Comparison of ENCODE assay signal across 21 cellular contexts in the genomic region with DNA sequence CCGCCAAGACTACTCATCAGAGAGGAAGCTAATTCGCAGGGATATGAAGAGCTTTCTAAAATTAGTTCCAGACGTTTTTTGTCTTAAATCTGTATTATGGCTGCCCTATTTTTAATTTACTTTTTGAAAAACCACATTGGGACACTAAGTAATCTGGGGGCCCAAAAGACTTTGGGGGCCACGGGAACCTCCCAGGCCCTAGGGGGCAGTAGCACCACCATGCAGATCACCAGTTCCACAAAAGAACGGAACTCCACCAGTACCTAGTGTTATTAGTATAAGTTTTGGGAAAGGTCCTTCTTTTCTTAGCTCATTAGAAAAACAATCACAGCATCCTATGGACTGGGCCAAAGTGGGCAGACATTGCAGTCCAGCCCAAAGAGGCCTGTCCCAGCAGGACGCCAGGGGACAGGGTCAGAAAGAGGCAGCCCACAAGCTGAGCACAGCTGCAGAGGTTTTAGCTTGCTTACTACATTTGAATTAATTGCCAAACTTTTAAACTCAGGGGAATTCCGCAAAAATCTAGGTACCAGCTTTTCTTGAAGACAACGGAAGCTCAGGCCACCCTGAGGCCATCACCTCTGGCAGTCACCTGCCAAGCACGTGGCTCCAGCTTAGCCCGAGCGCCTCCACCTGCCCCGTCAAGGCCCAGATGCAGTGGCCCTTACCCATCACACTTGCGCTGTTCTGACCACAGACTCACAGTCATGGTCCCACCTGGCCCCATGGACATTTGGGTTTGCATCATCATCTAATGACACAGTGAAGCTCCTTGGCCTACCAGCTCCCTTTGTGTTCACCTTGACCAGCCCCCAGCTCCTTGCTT.
DNase-seq lines count a peak whose midpoint lies in the region; ATAC-seq, FAIRE-seq and TF ChIP-seq lines count a peak whose summit lies in the region.
"Had no signal": no experiment of that assay in that cellular context is flagged by ENCODE, and none has a peak within 500 bp of the region (broad histone marks: within the 10 kb centered on the region; RNA-seq: fewer than 3 reads in every experiment).

No MANE protein-coding gene starts in this region.

- H2BK20ac ChIP-seq in H9 (ENCODE audit: low read depth, low read length, poor library complexity, severe bottlenecking): no peak overlapping the region

- no peak overlapping the region for H3K18ac ChIP-seq in H9 (ENCODE audit: insufficient read length, low read depth, low read length)

- H3K9ac ChIP-seq in H9 (ENCODE audit: extremely low read depth, insufficient read length, low read length): no peak overlapping the region
- H3K9ac ChIP-seq in K562 (ENCODE audit: insufficient read depth in 1 of 2, low read depth in 2 of 2, low read length in 2 of 2): no peak overlapping the region
- no peak overlapping the region for H3K9ac ChIP-seq in neural progenitor cell

- H3K27me3 ChIP-seq in H9 (ENCODE audit: insufficient read depth, low read length) (no peaks in the 10 kb centered on the region; the same call in 1 of the 2 replicates), K562 (ENCODE audit: control insufficient read depth in 2 of 2, insufficient read depth in 2 of 2, low read length in 2 of 2) (peaks cover 2 to 26% of the 10 kb centered on the region in 2 experiments; a peak in 3 of 5 replicates), neural progenitor cell (no peaks in the 10 kb centered on the region)
- H3K27me3 ChIP-seq in CD8-positive, alpha-beta memory T cell (ENCODE audit: insufficient read depth, low read length, poor library complexity, severe bottlenecking): no peaks in the 10 kb centered on the region

- H3K4me3 ChIP-seq in K562 (no peak overlapping the region), neural progenitor cell (no peak overlapping the region)
- no peak overlapping the region for H3K4me3 ChIP-seq in CD8-positive, alpha-beta memory T cell (ENCODE audit: low read length)
- H3K4me3 ChIP-seq: A549, HAP-1 had no signal

- H2BK5ac ChIP-seq in H9 (ENCODE audit: insufficient read length, low read length): no peak overlapping the region

- H2AFZ ChIP-seq in H9 (ENCODE audit: low read length) (no peak overlapping the region), K562 (ENCODE audit: low read depth, low read length) (peak overlapping the region; percentile 26), neural progenitor cell (replicated peaks) (no peak overlapping the region)

- no peak overlapping the region for H4K5ac ChIP-seq in H9 (ENCODE audit: insufficient read length, low read depth, low read length)

- H3K9me3 ChIP-seq in H9 (ENCODE audit: control insufficient read depth, low read depth, low read length) (no peaks in the 10 kb centered on the region), K562 (replicated peaks; ENCODE audit: control insufficient read depth, insufficient read depth, low read depth, low read length) (no peaks in the 10 kb centered on the region), neural progenitor cell (ENCODE audit: low read depth) (no peaks in the 10 kb centered on the region)
- H3K9me3 ChIP-seq in CD8-positive, alpha-beta memory T cell (ENCODE audit: low read length): no peaks in the 10 kb centered on the region
- H3K9me3 ChIP-seq: A549, HAP-1 had no signal

- intact Hi-C loops in K562 (cut with micrococcal nuclease): loop anchor here (5.0 kb wide), 1 partner anchor 211 kb away; a partner anchor contains a TSS

- H3K4me1 Mint-ChIP-seq in H9 (peaks cover 10 to 20% of the 10 kb centered on the region in 2 experiments), neural progenitor cell (peaks cover 10% of the 10 kb centered on the region)
- H3K4me1 Mint-ChIP-seq in CD8-positive, alpha-beta memory T cell: no peaks in the 10 kb centered on the region

- DNase-seq in H9 (no peak), K562 (ENCODE audit: extremely low read depth in 1 of 4, low spot score in 3 of 4) (no peak), neural progenitor cell (ENCODE audit: low spot score) (no peak), inferior parietal cortex (ENCODE audit: extremely low spot score) (no peak)
- no peak for DNase-seq in CD8-positive, alpha-beta memory T cell
- no peak for DNase-seq in activated CD4-positive, alpha-beta T cell treated with anti-CD3 and anti-CD28 coated beads for 48 hours
- DNase-seq: CD4-positive, alpha-beta T cell; EL; NCI-H1048; NCI-H146; NCI-H2081 treated with DMSO at 0.1 percent for 48 hours; NCI-H226 had no signal

- H3K4me3 Mint-ChIP-seq in H9 (no peak overlapping the region), neural progenitor cell (no peak overlapping the region)
- no peak overlapping the region for H3K4me3 Mint-ChIP-seq in CD8-positive, alpha-beta memory T cell
- H3K4me3 Mint-ChIP-seq: CD4-positive, alpha-beta T cell; T-helper 1 cell treated with Interleukin-12 subunit alpha and Interleukin-12 subunit beta and Interleukin-4 antibody, amounts not matched to agents 30 μg/mL and 1 μg/mL, for 36 hours had no signal

- in situ Hi-C loops in K562 (cut with MboI): no loop called here

- H3K23ac ChIP-seq in H9 (ENCODE audit: insufficient read length, low read depth, low read length): no peak overlapping the region

- no peak for TF ChIP-seq RAD21 in K562 (CRISPR knock-in tag; conservative IDR thresholded peaks at IDR 0.05 in 1 of 2, IDR thresholded peaks at IDR 0.05 in 1 of 2)

- H3K4me2 ChIP-seq in H9 (ENCODE audit: insufficient read depth, insufficient read length, low read length) (no peak overlapping the region), K562 (ENCODE audit: insufficient read depth, low read length) (no peak overlapping the region), neural progenitor cell (no peak overlapping the region)
- H3K4me2 ChIP-seq: A549 had no signal

- peak; percentile 33 for TF ChIP-seq CTCF in 22Rv1 (IDR thresholded peaks at IDR 0.05)
- peak; percentile 33; the same call in 1 of the 3 replicates for TF ChIP-seq CTCF in H9 (conservative IDR thresholded peaks at IDR 0.05)
- peak; percentile 16 to 42 (median 33); a peak in 2 of 6 replicates for TF ChIP-seq CTCF in K562 (IDR thresholded peaks at IDR 0.05 in 2 of 3, conservative IDR thresholded peaks at IDR 0.05 in 1 of 3; ENCODE audit: insufficient read depth in 2 of 3, low read depth in 1 of 3, low read length in 3 of 3)
- TF ChIP-seq CTCF in neural progenitor cell (IDR thresholded peaks at IDR 0.05): no peak

- peaks cover 3% of the 10 kb centered on the region; the same call in 1 of the 2 replicates for H3K27me3 Mint-ChIP-seq in H9 (ENCODE audit: low read depth)
- peaks cover 6% of the 10 kb centered on the region for H3K27me3 Mint-ChIP-seq in neural progenitor cell (ENCODE audit: insufficient read depth, low read depth)
- peaks cover 1 to 5% of the 10 kb centered on the region in 2 donors for H3K27me3 Mint-ChIP-seq in CD8-positive, alpha-beta memory T cell
- H3K27me3 Mint-ChIP-seq: CD4-positive, alpha-beta T cell; IgD-negative memory B cell had no signal

- H4K8ac ChIP-seq in H9 (replicated peaks; ENCODE audit: insufficient read length, low read depth, low read length): no peak overlapping the region

- ATAC-seq in K562 (no peak), HG03039 (IDR thresholded peaks at IDR 0.05; ENCODE audit: unreplicated experiment) (no peak)
- ATAC-seq: A549, Panc1, Right ventricle myocardium inferior had no signal

- no peak overlapping the region for H2BK120ac ChIP-seq in H9 (ENCODE audit: low read depth, low read length, poor library complexity, severe bottlenecking)

- H3T11ph ChIP-seq in H9 (ENCODE audit: low read length): no peak overlapping the region

- no peak overlapping the region for H3K56ac ChIP-seq in H9 (ENCODE audit: insufficient read length, low read depth, low read length)

- H3K9me1 ChIP-seq in K562 (ENCODE audit: control insufficient read depth, insufficient read depth, low read length): no peaks in the 10 kb centered on the region

- CTCF ChIA-PET in K562 (lab: Yijun Ruan, JAX; ENCODE audit: low intra/inter-chr PET ratio): no interaction called here
- CTCF ChIA-PET in CD8-positive, alpha-beta memory T cell (lab: Charles Lee): interaction anchor here (1.1 to 1.5 kb wide), 6 partner anchors 11 to 384 kb away, joined by 3 to 4 read pairs (median 3); no protein-coding TSS in a partner anchor

- no peaks in the 10 kb centered on the region for H3K36me3 ChIP-seq in K562 (ENCODE audit: control insufficient read depth, insufficient read depth, low read length)
- H3K36me3 ChIP-seq in neural progenitor cell: no peaks in the 10 kb centered on the region
- H3K36me3 ChIP-seq in CD8-positive, alpha-beta memory T cell (ENCODE audit: insufficient read depth, low read length): no peaks in the 10 kb centered on the region
- H3K36me3 ChIP-seq: HAP-1 had no signal

- no peak overlapping the region for H3K4ac ChIP-seq in H9 (ENCODE audit: low read depth, low read length)

- no peak for TF ChIP-seq POLR2A in K562 (conservative IDR thresholded peaks at IDR 0.05)

- H3K27ac ChIP-seq in 22Rv1 (no peak overlapping the region), H9 (ENCODE audit: insufficient read length, low read depth, low read length) (no peak overlapping the region), K562 (ENCODE audit: extremely low read depth, low read depth, low read length) (no peak overlapping the region), neural progenitor cell (no peak overlapping the region)
- no peak overlapping the region for H3K27ac ChIP-seq in CD8-positive, alpha-beta memory T cell (ENCODE audit: low read depth, low read length)
- H3K27ac ChIP-seq: A549 had no signal

- no peak overlapping the region for H3K14ac ChIP-seq in H9 (ENCODE audit: insufficient read depth, low read length)

- no peaks in the 10 kb centered on the region for H3F3A ChIP-seq in neural progenitor cell (ENCODE audit: low read depth)

- no peak overlapping the region for H2BK15ac ChIP-seq in H9 (ENCODE audit: low read depth, low read length)

- H3K9me3 Mint-ChIP-seq in H9 (no peaks in the 10 kb centered on the region), neural progenitor cell (no peaks in the 10 kb centered on the region)
- H3K9me3 Mint-ChIP-seq in CD8-positive, alpha-beta memory T cell: no peaks in the 10 kb centered on the region
- H3K9me3 Mint-ChIP-seq: CD4-positive, alpha-beta T cell; IgD-negative memory B cell; T-helper 1 cell treated with Interleukin-12 subunit alpha and Interleukin-12 subunit beta and Interleukin-4 antibody, amounts not matched to agents 30 μg/mL and 1 μg/mL, for 36 hours had no signal

- no peak overlapping the region for H2BK12ac ChIP-seq in H9 (ENCODE audit: insufficient read length, low read depth, low read length)

- TF ChIP-seq EP300 in K562 (IDR thresholded peaks at IDR 0.05; ENCODE audit: low read length): no peak

- H3K4me1 ChIP-seq in H9 (ENCODE audit: insufficient read depth, low read length) (no peaks in the 10 kb centered on the region), K562 (replicated peaks in 1 of 2; ENCODE audit: control insufficient read depth in 2 of 2, insufficient read depth in 2 of 2, low read length in 2 of 2) (peaks cover 0 to 8% of the 10 kb centered on the region in 2 experiments; a peak in 3 of 5 replicates), neural progenitor cell (no peaks in the 10 kb centered on the region)
- no peaks in the 10 kb centered on the region for H3K4me1 ChIP-seq in CD8-positive, alpha-beta memory T cell (ENCODE audit: insufficient read depth, low read length)
- H3K4me1 ChIP-seq: HAP-1 had no signal

- no CpG with 5 or more reads among the region's 13 CpGs for WGBS in H9 (ENCODE audit: extremely low coverage, insufficient read length, low lambda C conversion rate)
- 57% methylated on average over 13 of the region's 13 CpGs for WGBS in K562 (ENCODE audit: insufficient coverage, low coverage, missing lambda C conversion rate)

- no peaks in the 10 kb centered on the region for H4K20me1 ChIP-seq in H9 (ENCODE audit: control insufficient read depth, insufficient read depth, insufficient read length)
- H4K20me1 ChIP-seq in K562 (replicated peaks; ENCODE audit: control insufficient read depth, insufficient read depth, low read length): no peaks in the 10 kb centered on the region
- no peaks in the 10 kb centered on the region for H4K20me1 ChIP-seq in neural progenitor cell (ENCODE audit: low read depth)

- H2AK5ac ChIP-seq in H9 (ENCODE audit: insufficient read length, low read length): no peak overlapping the region

- H3K79me1 ChIP-seq in H9 (ENCODE audit: insufficient read depth, low read depth, low read length, poor library complexity, severe bottlenecking): no peaks in the 10 kb centered on the region

- H3K79me2 ChIP-seq in H9 (ENCODE audit: insufficient read depth, low read length) (no peaks in the 10 kb centered on the region), K562 (ENCODE audit: control insufficient read depth, insufficient read depth, low read length) (no peaks in the 10 kb centered on the region), neural progenitor cell (ENCODE audit: low read depth) (no peaks in the 10 kb centered on the region)

- POLR2A ChIA-PET in K562 (lab: Yijun Ruan, JAX): interaction anchor here (0.6 to 4.2 kb wide), 5 partner anchors 10 to 1265 kb away, joined by 3 to 26 read pairs (median 4); no protein-coding TSS in a partner anchor
- POLR2A ChIA-PET in CD8-positive, alpha-beta memory T cell (lab: Charles Lee): no interaction called here

- H3K36me3 Mint-ChIP-seq in H9 (ENCODE audit: insufficient read depth in 1 of 3, low read depth in 3 of 3): no peaks in the 10 kb centered on the region
- no peaks in the 10 kb centered on the region for H3K36me3 Mint-ChIP-seq in neural progenitor cell
- peaks cover 0 to 3% (median 0%) of the 10 kb centered on the region in 3 donors for H3K36me3 Mint-ChIP-seq in CD8-positive, alpha-beta memory T cell

- no peak overlapping the region for H4K91ac ChIP-seq in H9 (ENCODE audit: insufficient read length, low read depth, low read length)

- no TSS peak for BruUV-seq in K562 (replicated peaks; lab: Mats Ljungman, UMichigan)

- H3K27ac Mint-ChIP-seq in H9: no peak overlapping the region
- H3K27ac Mint-ChIP-seq in neural progenitor cell: peak overlapping the region; percentile 4
- no peak overlapping the region for H3K27ac Mint-ChIP-seq in CD8-positive, alpha-beta memory T cell
- H3K27ac Mint-ChIP-seq: CD4-positive, alpha-beta T cell; T-helper 1 cell treated with Interleukin-12 subunit alpha and Interleukin-12 subunit beta and Interleukin-4 antibody, amounts not matched to agents 30 μg/mL and 1 μg/mL, for 36 hours had no signal

- no peak for FAIRE-seq in K562 (lab: Jason Lieb, UNC)
- FAIRE-seq: A549, D721Med had no signal

- no peaks in the 10 kb centered on the region for H3K23me2 ChIP-seq in H9 (ENCODE audit: insufficient read length, low read depth, low read length, poor library complexity, severe bottlenecking)
